8 cellular contexts compared by ENCODE assay signal in genomic region chr12:84502907-84503787, GRCh38.
DNase-seq lines count a peak whose midpoint lies in the region; ATAC-seq and TF ChIP-seq lines count a peak whose summit lies in the region.

No MANE protein-coding gene starts in this region.

- no peaks in the 10 kb centered on the region for H3K79me2 ChIP-seq in GM23248 (ENCODE audit: insufficient read depth)

- 55 to 70% methylated on average over 4 of the region's 4 CpGs for WGBS in GM23248 (ENCODE audit: low coverage in 1 of 2, low lambda C conversion rate in 2 of 2, missing lambda C conversion rate in 2 of 2), 2 experiments

- H3K27ac ChIP-seq in GM23248 = no peak overlapping the region
- no peak overlapping the region for H3K27ac ChIP-seq in vagina

- H3K4me2 ChIP-seq in GM23248 (ENCODE audit: unreplicated experiment) = no peak overlapping the region

- H3K4me1 ChIP-seq in GM23248 (ENCODE audit: insufficient read depth) = no peaks in the 10 kb centered on the region
- H3K4me1 ChIP-seq in vagina = peaks cover 7% of the 10 kb centered on the region

- no peaks in the 10 kb centered on the region for H3K36me3 ChIP-seq in GM23248 (ENCODE audit: low read depth)
- no peaks in the 10 kb centered on the region for H3K36me3 ChIP-seq in vagina

- H3K9me2 ChIP-seq in GM23248 (ENCODE audit: insufficient read depth) = no peaks in the 10 kb centered on the region

- DNase-seq in stimulated activated CD4-positive, alpha-beta T cell treated with anti-CD3 and anti-CD28 coated beads, Interleukin-12 subunit alpha, Interleukin-12 subunit beta, amount 100 ng/mL, for 24 hours (ENCODE audit: low read depth in 2 of 2) = peak; percentile 1 to 7
- no peak for DNase-seq in stimulated activated CD4-positive, alpha-beta T cell treated with anti-CD3 and anti-CD28 coated beads, Interleukin-4, amount 100 ng/mL, for 4 hours
- DNase-seq in GM23248 (peak; percentile 81), Kasumi-1 (lab: John Stamatoyannopoulos, UW) (peak; percentile 76 to 78), foreskin fibroblast (peak; percentile 66 to 90), renal cortical epithelial cell (ENCODE audit: low read depth) (peak; percentile 51), vagina (ENCODE audit: extremely low spot score in 2 of 2) (no peak)

- H3K4me3 ChIP-seq in GM23248 = no peak overlapping the region
- H3K4me3 ChIP-seq in foreskin fibroblast (ENCODE audit: low read depth in 1 of 2, low read length in 2 of 2) = no peak overlapping the region
- no peak overlapping the region for H3K4me3 ChIP-seq in vagina

- peak; percentile 93 for ATAC-seq in SK-N-SH treated with all-trans-retinoic acid at 6 μM for 48 hours

- H3K9me3 ChIP-seq in GM23248 (ENCODE audit: low read depth) (no peaks in the 10 kb centered on the region), vagina (no peaks in the 10 kb centered on the region)

- H4K20me1 ChIP-seq in GM23248 (ENCODE audit: insufficient read depth) = no peaks in the 10 kb centered on the region

- peak overlapping the region; percentile 71 for H2AFZ ChIP-seq in GM23248

- intact Hi-C loops in vagina (cut with DNase I) = no loop called here

- TF ChIP-seq CTCF in foreskin fibroblast (IDR thresholded peaks at IDR 0.05; ENCODE audit: low read depth, low read length) (peak; percentile 75), vagina (IDR thresholded peaks at IDR 0.05) (peak in 1 of 3 experiments; percentile 7)

- TF ChIP-seq POLR2A in vagina (IDR thresholded peaks at IDR 0.05) = no peak

- H3F3A ChIP-seq in GM23248 (ENCODE audit: insufficient read depth) = 0 out of 2 replicates have a peak, but pooled peaks cover 3% of the 10 kb centered on the region

- H3K27me3 ChIP-seq in GM23248 (replicated peaks; ENCODE audit: insufficient read depth) (no peaks in the 10 kb centered on the region), vagina (no peaks in the 10 kb centered on the region)

- H3K9ac ChIP-seq in GM23248 = no peak overlapping the region

- in situ Hi-C loops in GM23248 (cut with MboI) = loop anchor here (10.0 kb wide), 1 partner anchor 342 kb away; no protein-coding TSS in a partner anchor

TF ChIP-seq in SK-N-SH treated with all-trans-retinoic acid at 6 μM for 48 hours, 23 proteins besides CTCF, POLR2A, EP300 and RAD21:
- TF ChIP-seq TOX (CRISPR knock-in tag; IDR thresholded peaks at IDR 0.05; ENCODE audit: borderline replicate concordance) (no peak), BACH2 (CRISPR knock-in tag; IDR thresholded peaks at IDR 0.05; ENCODE audit: borderline replicate concordance) (no peak), ISL1 (CRISPR knock-in tag; IDR thresholded peaks at IDR 0.05) (no peak), OSR1 (CRISPR knock-in tag; IDR thresholded peaks at IDR 0.05) (no peak), ESRRG (CRISPR knock-in tag; IDR thresholded peaks at IDR 0.05) (no peak), ZNF70 (CRISPR knock-in tag; IDR thresholded peaks at IDR 0.05) (no peak), RARB (CRISPR knock-in tag; IDR thresholded peaks at IDR 0.05) (no peak), ZFP30 (CRISPR knock-in tag; IDR thresholded peaks at IDR 0.05) (no peak)
- TF ChIP-seq, protein P1, sequence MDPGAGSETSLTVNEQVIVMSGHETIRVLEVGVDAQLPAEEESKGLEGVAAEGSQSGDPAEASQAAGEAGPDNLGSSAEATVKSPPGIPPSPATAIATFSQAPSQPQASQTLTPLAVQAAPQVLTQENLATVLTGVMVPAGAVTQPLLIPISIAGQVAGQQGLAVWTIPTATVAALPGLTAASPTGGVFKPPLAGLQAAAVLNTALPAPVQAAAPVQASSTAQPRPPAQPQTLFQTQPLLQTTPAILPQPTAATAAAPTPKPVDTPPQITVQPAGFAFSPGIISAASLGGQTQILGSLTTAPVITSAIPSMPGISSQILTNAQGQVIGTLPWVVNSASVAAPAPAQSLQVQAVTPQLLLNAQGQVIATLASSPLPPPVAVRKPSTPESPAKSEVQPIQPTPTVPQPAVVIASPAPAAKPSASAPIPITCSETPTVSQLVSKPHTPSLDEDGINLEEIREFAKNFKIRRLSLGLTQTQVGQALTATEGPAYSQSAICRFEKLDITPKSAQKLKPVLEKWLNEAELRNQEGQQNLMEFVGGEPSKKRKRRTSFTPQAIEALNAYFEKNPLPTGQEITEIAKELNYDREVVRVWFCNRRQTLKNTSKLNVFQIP (CRISPR knock-in tag; IDR thresholded peaks at IDR 0.05; ENCODE audit: borderline replicate concordance, low read depth) = no peak

Comparison
In these comparisons a context has a peak if more than half of its experiments do, and no peak if none do; other contexts are left out.
1. DNase-seq: peak in stimulated activated CD4-positive, alpha-beta T cell treated with anti-CD3 and anti-CD28 coated beads, Interleukin-12 subunit alpha, Interleukin-12 subunit beta, amount 100 ng/mL, for 24 hours (2 of 2), GM23248 (single experiment), Kasumi-1 (2 of 2), foreskin fibroblast (2 of 2) and renal cortical epithelial cell (single experiment); none in stimulated activated CD4-positive, alpha-beta T cell treated with anti-CD3 and anti-CD28 coated beads, Interleukin-4, amount 100 ng/mL, for 4 hours (0 of 2) and vagina (0 of 2).